Comparison of ENCODE assay signal across 8 cellular contexts in genomic region chr6:83071023-83071422, GRCh38. TPM values are rescaled to one million over a fixed set of nuclear protein-coding genes. Genes with fewer than 3 reads are reported as not detected.
DNase-seq lines count a peak whose midpoint lies in the region; ATAC-seq and TF ChIP-seq lines count a peak whose summit lies in the region.

No MANE protein-coding gene starts in this region.

- H3K4me2 ChIP-seq in trophoblast cell (ENCODE audit: low read length): no peak overlapping the region

- no peak overlapping the region for H2AFZ ChIP-seq in trophoblast cell (ENCODE audit: insufficient read depth, low read length, poor library complexity)

- H3K27me3 ChIP-seq in HL-60 (ENCODE audit: insufficient read depth, poor library complexity, severe bottlenecking) (no peaks in the 10 kb centered on the region), trophoblast cell (ENCODE audit: insufficient read depth, low read length) (no peaks in the 10 kb centered on the region)

- no peak overlapping the region for H4K12ac ChIP-seq in trophoblast cell (ENCODE audit: low read depth, low read length)

- intact Hi-C loops in posterior cingulate gyrus (cut with DNase I): no loop called here

- H3K9ac ChIP-seq in trophoblast cell (ENCODE audit: low read length): no peak overlapping the region

- H3K27ac ChIP-seq in C4-2B: peak overlapping the region; percentile 82
- peak overlapping the region; percentile 50 for H3K27ac ChIP-seq in HL-60 (replicated peaks)
- no peak overlapping the region for H3K27ac ChIP-seq in trophoblast cell (ENCODE audit: low read depth, low read length)

- no peaks in the 10 kb centered on the region for H3K9me3 ChIP-seq in trophoblast cell (ENCODE audit: insufficient read depth, low read depth, low read length)

- no peak overlapping the region for H3K18ac ChIP-seq in trophoblast cell (ENCODE audit: low read length)

- H2AK5ac ChIP-seq in trophoblast cell (ENCODE audit: low read length): no peak overlapping the region

- H3K4ac ChIP-seq in trophoblast cell (ENCODE audit: low read depth, low read length): no peak overlapping the region

- TF ChIP-seq CTCF in C4-2B (conservative IDR thresholded peaks at IDR 0.05) (no peak), HL-60 (IDR thresholded peaks at IDR 0.05; ENCODE audit: insufficient read depth, low read length) (no peak), epithelial cell of esophagus (IDR thresholded peaks at IDR 0.05; ENCODE audit: insufficient read depth, low read depth, low read length, missing control alignments) (no peak)

- no CpG with 5 or more reads among the region's 4 CpGs for WGBS in trophoblast cell (ENCODE audit: extremely low coverage, insufficient coverage, insufficient read length)

- no peak overlapping the region for H4K8ac ChIP-seq in trophoblast cell (ENCODE audit: low read depth, low read length)

- H3K23ac ChIP-seq in trophoblast cell (ENCODE audit: low read length): no peak overlapping the region

- DNase-seq in HL-60 (ENCODE audit: low read depth in 1 of 2, low spot score in 1 of 2) (peak in 1 of 2 experiments; percentile 20), epithelial cell of esophagus (ENCODE audit: low read depth) (peak; percentile 71), trophoblast cell (no peak), posterior cingulate gyrus (no peak), NCI-H526 treated with DMSO at 0.1 percent for 48 hours (lab: John Stamatoyannopoulos, UW) (no peak)
- DNase-seq in stimulated activated CD4-positive, alpha-beta T cell treated with anti-CD3 and anti-CD28 coated beads, Interleukin-4, amount 100 ng/mL, for 24 hours: no peak

- H4K91ac ChIP-seq in trophoblast cell (ENCODE audit: low read depth, low read length): no peak overlapping the region

- H2BK12ac ChIP-seq in trophoblast cell (ENCODE audit: low read length): no peak overlapping the region

- H3K4me3 ChIP-seq in HL-60 (replicated peaks; ENCODE audit: insufficient read depth, low read length): no peak overlapping the region
- peak overlapping the region; percentile 21 for H3K4me3 ChIP-seq in epithelial cell of esophagus (ENCODE audit: low read length)
- H3K4me3 ChIP-seq in trophoblast cell (ENCODE audit: low read depth, low read length): no peak overlapping the region

- no peak overlapping the region for H2BK120ac ChIP-seq in trophoblast cell (ENCODE audit: insufficient read depth, low read length, poor library complexity)

- H3K4me1 ChIP-seq in trophoblast cell (ENCODE audit: control insufficient read depth in 1 of 2, insufficient read depth in 2 of 2, low read length in 2 of 2): no peaks in the 10 kb centered on the region

- peak; percentile 47 for ATAC-seq in GM21515 (IDR thresholded peaks at IDR 0.05; ENCODE audit: unreplicated experiment)

- peaks cover 1% of the 10 kb centered on the region for H3K79me2 ChIP-seq in trophoblast cell (ENCODE audit: control insufficient read depth, insufficient read depth, low read length, poor library complexity)

- H3K36me3 ChIP-seq in trophoblast cell (ENCODE audit: control insufficient read depth in 1 of 2, insufficient read depth in 2 of 2, low read length in 2 of 2): no peaks in the 10 kb centered on the region

- H3K14ac ChIP-seq in trophoblast cell (ENCODE audit: low read length): no peak overlapping the region

- no peak overlapping the region for H2BK5ac ChIP-seq in trophoblast cell (ENCODE audit: low read depth, low read length, poor library complexity)

- H3K79me1 ChIP-seq in trophoblast cell (ENCODE audit: low read length): peaks cover 2% of the 10 kb centered on the region

RNA-seq across cellular contexts. Expression of gene DOP1A, which starts 3.6 kb away (rescaled TPM):
- 3.6 TPM in 2 replicates for polyA plus RNA-seq in trophoblast cell (2013)

RNA-seq across cellular contexts. Expression of gene UBE3D, which starts 5.4 kb away (rescaled TPM):
- 3.7 and 4.3 TPM in 2 replicates for polyA plus RNA-seq in trophoblast cell (2013)
